Comparison of ENCODE assay signal across 1 cellular context in genomic region chr1:31897534-31898100, GRCh38.
A peak's percentile ranks its signal among the peaks of the same experiment; 100 is the strongest.
TF ChIP-seq lines count a peak whose summit lies in the region.

No MANE protein-coding gene starts in this region.

TF ChIP-seq in HEK293, 187 proteins besides CTCF, POLR2A, EP300 and RAD21 (continued from another document and continues in another):
- TF ChIP-seq ZBTB10 (tag by site-specific recombination; IDR thresholded peaks at IDR 0.05) (no peak), ZNF626 (tag by site-specific recombination; IDR thresholded peaks at IDR 0.05) (no peak), IKZF3 (tag by site-specific recombination; IDR thresholded peaks at IDR 0.05) (peak; percentile 77), ZNF433 (tag by site-specific recombination; IDR thresholded peaks at IDR 0.05; ENCODE audit: low read depth) (no peak), MZF1 (tag by site-specific recombination; IDR thresholded peaks at IDR 0.05; ENCODE audit: borderline replicate concordance) (peak; percentile 45; the same call in 1 of the 2 replicates), KLF8 (tag by site-specific recombination; IDR thresholded peaks at IDR 0.05) (no peak; the same call in 1 of the 2 replicates), ZEB2 (tag by site-specific recombination; IDR thresholded peaks at IDR 0.05) (peak; percentile 85), AEBP2 (tag by site-specific recombination; IDR thresholded peaks at IDR 0.05; ENCODE audit: borderline replicate concordance) (no peak), ZNF48 (tag by site-specific recombination; IDR thresholded peaks at IDR 0.05) (no peak), OSR2 (tag by site-specific recombination; IDR thresholded peaks at IDR 0.05) (peak; percentile 86), ZNF148 (tag by site-specific recombination; IDR thresholded peaks at IDR 0.05; ENCODE audit: borderline replicate concordance) (no peak), ZNF266 (tag by site-specific recombination; IDR thresholded peaks at IDR 0.05; ENCODE audit: low read depth) (peak; percentile 100), OVOL3 (tag by site-specific recombination; IDR thresholded peaks at IDR 0.05) (peak; percentile 62), RBAK (tag by site-specific recombination; IDR thresholded peaks at IDR 0.05) (no peak), ZNF311 (tag by site-specific recombination; IDR thresholded peaks at IDR 0.05; ENCODE audit: borderline replicate concordance) (no peak), ZNF239 (tag by site-specific recombination; IDR thresholded peaks at IDR 0.05) (no peak), ZNF654 (tag by site-specific recombination; IDR thresholded peaks at IDR 0.05; ENCODE audit: low read depth) (no peak), ZNF518A (tag by site-specific recombination; conservative IDR thresholded peaks at IDR 0.05; ENCODE audit: low read depth) (no peak), ZNF76 (tag by site-specific recombination; IDR thresholded peaks at IDR 0.05; ENCODE audit: borderline replicate concordance, low read depth) (0 out of 2 replicates have a peak, but pooled peaks have one; percentile 11), ZSCAN23 (tag by site-specific recombination; IDR thresholded peaks at IDR 0.05) (no peak), ZNF138 (tag by site-specific recombination; IDR thresholded peaks at IDR 0.05; ENCODE audit: borderline replicate concordance) (no peak), KLF16 (tag by site-specific recombination; IDR thresholded peaks at IDR 0.05) (no peak), ZNF426 (tag by site-specific recombination; IDR thresholded peaks at IDR 0.05) (no peak), SP3 (tag by site-specific recombination; IDR thresholded peaks at IDR 0.05) (no peak), ZNF692 (tag by site-specific recombination; IDR thresholded peaks at IDR 0.05) (peak; percentile 65), ZFP69B (tag by site-specific recombination; IDR thresholded peaks at IDR 0.05) (0 out of 2 replicates have a peak, but pooled peaks have one; percentile 31), ZFP37 (tag by site-specific recombination; IDR thresholded peaks at IDR 0.05) (no peak), ZNF211 (tag by site-specific recombination; IDR thresholded peaks at IDR 0.05; ENCODE audit: low read depth) (no peak), ZNF843 (tag by site-specific recombination; IDR thresholded peaks at IDR 0.05) (peak; percentile 90)
- TF ChIP-seq, protein P1, sequence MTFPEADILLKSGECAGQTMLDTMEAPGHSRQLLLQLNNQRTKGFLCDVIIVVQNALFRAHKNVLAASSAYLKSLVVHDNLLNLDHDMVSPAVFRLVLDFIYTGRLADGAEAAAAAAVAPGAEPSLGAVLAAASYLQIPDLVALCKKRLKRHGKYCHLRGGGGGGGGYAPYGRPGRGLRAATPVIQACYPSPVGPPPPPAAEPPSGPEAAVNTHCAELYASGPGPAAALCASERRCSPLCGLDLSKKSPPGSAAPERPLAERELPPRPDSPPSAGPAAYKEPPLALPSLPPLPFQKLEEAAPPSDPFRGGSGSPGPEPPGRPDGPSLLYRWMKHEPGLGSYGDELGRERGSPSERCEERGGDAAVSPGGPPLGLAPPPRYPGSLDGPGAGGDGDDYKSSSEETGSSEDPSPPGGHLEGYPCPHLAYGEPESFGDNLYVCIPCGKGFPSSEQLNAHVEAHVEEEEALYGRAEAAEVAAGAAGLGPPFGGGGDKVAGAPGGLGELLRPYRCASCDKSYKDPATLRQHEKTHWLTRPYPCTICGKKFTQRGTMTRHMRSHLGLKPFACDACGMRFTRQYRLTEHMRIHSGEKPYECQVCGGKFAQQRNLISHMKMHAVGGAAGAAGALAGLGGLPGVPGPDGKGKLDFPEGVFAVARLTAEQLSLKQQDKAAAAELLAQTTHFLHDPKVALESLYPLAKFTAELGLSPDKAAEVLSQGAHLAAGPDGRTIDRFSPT (tag by site-specific recombination; IDR thresholded peaks at IDR 0.05): no peak
- TF ChIP-seq, protein P2, sequence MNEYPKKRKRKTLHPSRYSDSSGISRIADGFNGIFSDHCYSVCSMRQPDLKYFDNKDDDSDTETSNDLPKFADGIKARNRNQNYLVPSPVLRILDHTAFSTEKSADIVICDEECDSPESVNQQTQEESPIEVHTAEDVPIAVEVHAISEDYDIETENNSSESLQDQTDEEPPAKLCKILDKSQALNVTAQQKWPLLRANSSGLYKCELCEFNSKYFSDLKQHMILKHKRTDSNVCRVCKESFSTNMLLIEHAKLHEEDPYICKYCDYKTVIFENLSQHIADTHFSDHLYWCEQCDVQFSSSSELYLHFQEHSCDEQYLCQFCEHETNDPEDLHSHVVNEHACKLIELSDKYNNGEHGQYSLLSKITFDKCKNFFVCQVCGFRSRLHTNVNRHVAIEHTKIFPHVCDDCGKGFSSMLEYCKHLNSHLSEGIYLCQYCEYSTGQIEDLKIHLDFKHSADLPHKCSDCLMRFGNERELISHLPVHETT (tag by site-specific recombination; IDR thresholded peaks at IDR 0.05): no peak
- TF ChIP-seq, protein P3, sequence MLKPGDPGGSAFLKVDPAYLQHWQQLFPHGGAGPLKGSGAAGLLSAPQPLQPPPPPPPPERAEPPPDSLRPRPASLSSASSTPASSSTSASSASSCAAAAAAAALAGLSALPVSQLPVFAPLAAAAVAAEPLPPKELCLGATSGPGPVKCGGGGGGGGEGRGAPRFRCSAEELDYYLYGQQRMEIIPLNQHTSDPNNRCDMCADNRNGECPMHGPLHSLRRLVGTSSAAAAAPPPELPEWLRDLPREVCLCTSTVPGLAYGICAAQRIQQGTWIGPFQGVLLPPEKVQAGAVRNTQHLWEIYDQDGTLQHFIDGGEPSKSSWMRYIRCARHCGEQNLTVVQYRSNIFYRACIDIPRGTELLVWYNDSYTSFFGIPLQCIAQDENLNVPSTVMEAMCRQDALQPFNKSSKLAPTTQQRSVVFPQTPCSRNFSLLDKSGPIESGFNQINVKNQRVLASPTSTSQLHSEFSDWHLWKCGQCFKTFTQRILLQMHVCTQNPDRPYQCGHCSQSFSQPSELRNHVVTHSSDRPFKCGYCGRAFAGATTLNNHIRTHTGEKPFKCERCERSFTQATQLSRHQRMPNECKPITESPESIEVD (tag by site-specific recombination; IDR thresholded peaks at IDR 0.05): peak; percentile 92
- TF ChIP-seq, protein P4, sequence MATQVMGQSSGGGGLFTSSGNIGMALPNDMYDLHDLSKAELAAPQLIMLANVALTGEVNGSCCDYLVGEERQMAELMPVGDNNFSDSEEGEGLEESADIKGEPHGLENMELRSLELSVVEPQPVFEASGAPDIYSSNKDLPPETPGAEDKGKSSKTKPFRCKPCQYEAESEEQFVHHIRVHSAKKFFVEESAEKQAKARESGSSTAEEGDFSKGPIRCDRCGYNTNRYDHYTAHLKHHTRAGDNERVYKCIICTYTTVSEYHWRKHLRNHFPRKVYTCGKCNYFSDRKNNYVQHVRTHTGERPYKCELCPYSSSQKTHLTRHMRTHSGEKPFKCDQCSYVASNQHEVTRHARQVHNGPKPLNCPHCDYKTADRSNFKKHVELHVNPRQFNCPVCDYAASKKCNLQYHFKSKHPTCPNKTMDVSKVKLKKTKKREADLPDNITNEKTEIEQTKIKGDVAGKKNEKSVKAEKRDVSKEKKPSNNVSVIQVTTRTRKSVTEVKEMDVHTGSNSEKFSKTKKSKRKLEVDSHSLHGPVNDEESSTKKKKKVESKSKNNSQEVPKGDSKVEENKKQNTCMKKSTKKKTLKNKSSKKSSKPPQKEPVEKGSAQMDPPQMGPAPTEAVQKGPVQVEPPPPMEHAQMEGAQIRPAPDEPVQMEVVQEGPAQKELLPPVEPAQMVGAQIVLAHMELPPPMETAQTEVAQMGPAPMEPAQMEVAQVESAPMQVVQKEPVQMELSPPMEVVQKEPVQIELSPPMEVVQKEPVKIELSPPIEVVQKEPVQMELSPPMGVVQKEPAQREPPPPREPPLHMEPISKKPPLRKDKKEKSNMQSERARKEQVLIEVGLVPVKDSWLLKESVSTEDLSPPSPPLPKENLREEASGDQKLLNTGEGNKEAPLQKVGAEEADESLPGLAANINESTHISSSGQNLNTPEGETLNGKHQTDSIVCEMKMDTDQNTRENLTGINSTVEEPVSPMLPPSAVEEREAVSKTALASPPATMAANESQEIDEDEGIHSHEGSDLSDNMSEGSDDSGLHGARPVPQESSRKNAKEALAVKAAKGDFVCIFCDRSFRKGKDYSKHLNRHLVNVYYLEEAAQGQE (tag by site-specific recombination; IDR thresholded peaks at IDR 0.05): no peak
